Comparison of ENCODE assay signal across 8 cellular contexts in genomic region chr20:59850018-59850641, GRCh38.
A peak's percentile ranks its signal among the peaks of the same experiment; 100 is the strongest.
DNase-seq lines count a peak whose midpoint lies in the region; ATAC-seq and TF ChIP-seq lines count a peak whose summit lies in the region.

No MANE protein-coding gene starts in this region.

- no peak overlapping the region for H3K27ac ChIP-seq in Karpas-422 (ENCODE audit: low read length)
- H3K27ac ChIP-seq in suprapubic skin: no peak overlapping the region

- no peak for TF ChIP-seq EP300 in suprapubic skin (IDR thresholded peaks at IDR 0.05)

- H3K36me3 ChIP-seq in Karpas-422 (ENCODE audit: insufficient read depth, low read length) (no peaks in the 10 kb centered on the region), suprapubic skin (no peaks in the 10 kb centered on the region)

- no peaks in the 10 kb centered on the region for H3K9me2 ChIP-seq in Karpas-422 (replicated peaks; ENCODE audit: insufficient read depth, low read length)

- no peak overlapping the region for H2AFZ ChIP-seq in Karpas-422 (ENCODE audit: low read length)

- H3K9ac ChIP-seq in Karpas-422 (ENCODE audit: low read length): no peak overlapping the region

- no peak overlapping the region for H3K4me3 ChIP-seq in Karpas-422 (ENCODE audit: low read length)
- no peak overlapping the region for H3K4me3 ChIP-seq in suprapubic skin

- H3K4me1 ChIP-seq in Karpas-422 (ENCODE audit: low read length) (no peaks in the 10 kb centered on the region), suprapubic skin (no peaks in the 10 kb centered on the region)

- H3K4me2 ChIP-seq in Karpas-422 (ENCODE audit: low read depth, low read length, poor library complexity, severe bottlenecking): no peak overlapping the region

- no peak for ATAC-seq in GM18511 (IDR thresholded peaks at IDR 0.05; ENCODE audit: unreplicated experiment)
- no peak for ATAC-seq in HG02571 (IDR thresholded peaks at IDR 0.05; ENCODE audit: unreplicated experiment)
- no peak for ATAC-seq in HG03439 (IDR thresholded peaks at IDR 0.05; ENCODE audit: unreplicated experiment)

- no peak for TF ChIP-seq POLR2A in suprapubic skin (IDR thresholded peaks at IDR 0.05)

- TF ChIP-seq CTCF in suprapubic skin (IDR thresholded peaks at IDR 0.05): peak; percentile 59 to 63

- no peaks in the 10 kb centered on the region for H3K79me2 ChIP-seq in Karpas-422 (ENCODE audit: low read length)

- DNase-seq in EH (ENCODE audit: low read depth): peak; percentile 45
- DNase-seq in Karpas-422: peak; percentile 78
- DNase-seq in SHP77 treated with DMSO at 0.1 percent for 48 hours (lab: John Stamatoyannopoulos, UW): peak; percentile 69
- DNase-seq in foreskin melanocyte: peak; percentile 21
- no peak for DNase-seq in suprapubic skin (ENCODE audit: low spot score in 2 of 2)

- H3K9me3 ChIP-seq in Karpas-422 (ENCODE audit: low read length): no peaks in the 10 kb centered on the region
- H3K9me3 ChIP-seq in suprapubic skin: no peaks in the 10 kb centered on the region

- no peaks in the 10 kb centered on the region for H4K20me1 ChIP-seq in Karpas-422 (ENCODE audit: insufficient read depth, low read depth, low read length)

- H3K27me3 ChIP-seq in Karpas-422 (ENCODE audit: low read length): no peaks in the 10 kb centered on the region
- H3K27me3 ChIP-seq in suprapubic skin: no peaks in the 10 kb centered on the region

- 71% methylated on average over 7 of the region's 7 CpGs for WGBS in suprapubic skin

Comparison
In these comparisons a context has a peak if more than half of its experiments do, and no peak if none do; other contexts are left out.
1. DNase-seq: peak in EH (single experiment), Karpas-422 (single experiment), SHP77 treated with DMSO at 0.1 percent for 48 hours (single experiment) and foreskin melanocyte (single experiment); none in suprapubic skin (0 of 2).